1 cellular context compared by ENCODE assay signal in the genomic region with DNA sequence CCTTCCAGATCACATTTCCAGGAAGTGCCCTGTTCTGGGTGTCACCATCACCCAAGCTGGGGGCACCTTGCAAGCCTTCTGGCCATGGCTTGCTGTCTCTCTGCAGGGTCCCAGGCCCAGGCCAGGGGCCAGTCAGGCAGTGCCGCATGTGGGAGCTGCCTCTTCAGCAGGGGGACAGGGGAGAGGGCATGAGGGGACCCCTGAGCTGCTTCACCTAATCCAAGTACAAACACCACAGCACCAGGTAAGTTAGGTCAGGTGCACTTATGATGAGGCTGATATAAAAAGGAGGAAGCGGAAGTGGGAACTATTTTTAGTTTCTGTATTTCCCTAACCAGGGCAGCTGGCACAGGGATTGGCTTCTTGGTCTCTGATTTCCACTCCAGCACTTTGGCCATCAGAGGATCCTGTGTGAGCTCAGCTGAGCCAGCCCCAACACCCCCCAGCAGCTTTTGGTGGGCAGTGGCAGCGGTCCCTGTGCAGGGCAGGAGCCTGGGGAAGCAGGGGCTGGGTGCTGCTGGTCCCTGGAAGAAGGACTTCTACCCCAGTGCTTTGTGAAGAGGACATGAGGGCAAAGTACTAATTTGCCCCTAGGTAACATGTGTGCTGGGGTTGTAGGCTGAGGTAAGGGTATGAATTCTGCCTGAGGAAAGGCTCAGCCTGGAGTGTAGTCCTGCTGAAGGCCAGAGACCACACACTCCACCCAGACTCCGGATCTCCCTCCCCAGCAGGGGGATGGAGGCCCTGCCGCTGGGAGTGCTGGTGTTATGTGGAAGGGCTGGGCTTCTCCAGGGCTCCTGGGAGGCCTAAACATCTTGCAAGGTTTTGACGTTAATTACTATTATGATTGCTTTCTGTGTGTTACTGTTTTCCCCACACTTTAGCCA.
TF ChIP-seq lines count a peak whose summit lies in the region.

No MANE protein-coding gene starts in this region.

TF ChIP-seq in HEK293, 187 proteins besides CTCF, POLR2A, EP300 and RAD21 (continued from another document):
- TF ChIP-seq, protein P1, sequence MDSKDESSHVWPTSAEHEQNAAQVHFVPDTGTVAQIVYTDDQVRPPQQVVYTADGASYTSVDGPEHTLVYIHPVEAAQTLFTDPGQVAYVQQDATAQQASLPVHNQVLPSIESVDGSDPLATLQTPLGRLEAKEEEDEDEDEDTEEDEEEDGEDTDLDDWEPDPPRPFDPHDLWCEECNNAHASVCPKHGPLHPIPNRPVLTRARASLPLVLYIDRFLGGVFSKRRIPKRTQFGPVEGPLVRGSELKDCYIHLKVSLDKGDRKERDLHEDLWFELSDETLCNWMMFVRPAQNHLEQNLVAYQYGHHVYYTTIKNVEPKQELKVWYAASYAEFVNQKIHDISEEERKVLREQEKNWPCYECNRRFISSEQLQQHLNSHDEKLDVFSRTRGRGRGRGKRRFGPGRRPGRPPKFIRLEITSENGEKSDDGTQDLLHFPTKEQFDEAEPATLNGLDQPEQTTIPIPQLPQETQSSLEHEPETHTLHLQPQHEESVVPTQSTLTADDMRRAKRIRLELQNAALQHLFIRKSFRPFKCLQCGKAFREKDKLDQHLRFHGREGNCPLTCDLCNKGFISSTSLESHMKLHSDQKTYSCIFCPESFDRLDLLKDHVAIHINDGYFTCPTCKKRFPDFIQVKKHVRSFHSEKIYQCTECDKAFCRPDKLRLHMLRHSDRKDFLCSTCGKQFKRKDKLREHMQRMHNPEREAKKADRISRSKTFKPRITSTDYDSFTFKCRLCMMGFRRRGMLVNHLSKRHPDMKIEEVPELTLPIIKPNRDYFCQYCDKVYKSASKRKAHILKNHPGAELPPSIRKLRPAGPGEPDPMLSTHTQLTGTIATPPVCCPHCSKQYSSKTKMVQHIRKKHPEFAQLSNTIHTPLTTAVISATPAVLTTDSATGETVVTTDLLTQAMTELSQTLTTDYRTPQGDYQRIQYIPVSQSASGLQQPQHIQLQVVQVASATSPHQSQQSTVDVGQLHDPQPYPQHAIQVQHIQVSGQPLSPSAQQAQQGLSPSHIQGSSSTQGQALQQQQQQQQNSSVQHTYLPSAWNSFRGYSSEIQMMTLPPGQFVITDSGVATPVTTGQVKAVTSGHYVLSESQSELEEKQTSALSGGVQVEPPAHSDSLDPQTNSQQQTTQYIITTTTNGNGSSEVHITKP (tag by site-specific recombination; IDR thresholded peaks at IDR 0.05), result peak; percentile 97
